9 cellular contexts compared by ENCODE assay signal in genomic region chr1:171937938-171938337, GRCh38.
"Had no signal": no experiment of that assay in that cellular context is flagged by ENCODE, and none has a peak within 500 bp of the region (broad histone marks: within the 10 kb centered on the region; RNA-seq: fewer than 3 reads in every experiment).

No MANE protein-coding gene starts in this region.

- H3K27ac Mint-ChIP-seq: HFFc6 had no signal

- H3K4me3 Mint-ChIP-seq: HFFc6 had no signal

- FAIRE-seq: HTR-8/SVneo, K562 had no signal

- H3K4me1 ChIP-seq: HAP-1 had no signal

- H3K9me3 ChIP-seq: HAP-1 had no signal

- H3K36me3 ChIP-seq: HAP-1 had no signal

- H3K27ac ChIP-seq: HL-60 had no signal

- H3K4me3 ChIP-seq: HAP-1, K562 had no signal

- DNase-seq: GOT3, H7, HFFc6, IMR-90 had no signal

- ATAC-seq: HCT116, K562 had no signal

- H3K9me3 Mint-ChIP-seq: HFFc6 had no signal
